In the genomic region with DNA sequence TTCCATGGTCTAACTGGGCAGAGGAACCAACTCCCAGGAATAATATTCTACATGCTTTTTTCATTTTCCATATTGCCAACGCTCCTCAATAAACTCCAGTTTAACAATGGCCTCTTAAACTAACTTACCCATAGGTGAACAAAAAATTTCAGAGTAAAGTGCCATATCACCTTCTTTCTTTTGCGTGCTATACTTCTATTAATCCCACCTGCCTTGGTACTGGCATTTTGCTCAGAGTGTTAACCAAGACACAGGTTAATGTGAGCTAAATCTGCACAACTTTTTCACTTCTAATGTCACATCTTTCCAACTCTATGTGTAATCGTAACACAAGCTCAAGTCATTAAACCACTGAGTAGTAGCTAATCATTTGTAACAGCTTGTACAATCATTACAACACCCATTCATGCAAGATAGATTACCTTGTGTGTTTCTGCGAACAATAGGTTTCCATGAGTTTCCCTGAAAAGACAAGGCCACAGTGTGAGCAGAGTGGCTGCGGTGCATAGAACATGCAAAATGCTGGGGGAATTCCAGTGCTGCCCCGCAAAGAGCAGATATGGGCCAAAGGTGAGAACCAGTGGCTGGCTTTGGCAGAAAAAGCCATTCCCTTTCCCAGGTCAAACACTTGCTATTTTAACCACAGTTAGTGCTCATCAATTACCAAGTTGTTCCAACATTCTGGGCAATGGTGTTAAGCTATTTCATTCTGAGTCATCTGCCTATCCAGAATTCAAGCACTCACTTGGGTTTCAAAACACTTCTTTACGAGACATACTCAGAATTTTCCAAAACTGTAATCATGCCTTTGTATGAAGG, we compare ENCODE assay signal across 10 cellular contexts. TPM values are rescaled to one million over a fixed set of nuclear protein-coding genes. Genes with fewer than 3 reads are reported as not detected.
DNase-seq lines count a peak whose midpoint lies in the region; ATAC-seq and TF ChIP-seq lines count a peak whose summit lies in the region.
"Had no signal": no experiment of that assay in that cellular context is flagged by ENCODE, and none has a peak within 500 bp of the region (broad histone marks: within the 10 kb centered on the region; RNA-seq: fewer than 3 reads in every experiment).

No MANE protein-coding gene starts in this region.

- H3K27me3 ChIP-seq in MM.1S (replicated peaks; ENCODE audit: insufficient read depth, low read length): no peaks in the 10 kb centered on the region

- no peak overlapping the region for H3K4me2 ChIP-seq in MM.1S (ENCODE audit: low read depth, low read length)

- peaks cover 26% of the 10 kb centered on the region for H3K4me1 ChIP-seq in MM.1S (ENCODE audit: low read length)

- no peak overlapping the region; the same call in 1 of the 2 replicates for H3K27ac ChIP-seq in MM.1S (ENCODE audit: low read length)

- no peaks in the 10 kb centered on the region for H3K36me3 Mint-ChIP-seq in progenitor cell of endocrine pancreas (ENCODE audit: insufficient read depth)

- no peak overlapping the region for H2AFZ ChIP-seq in MM.1S (ENCODE audit: low read length)

- H3K4me3 ChIP-seq in MM.1S (ENCODE audit: low read length): no peak overlapping the region

- ATAC-seq in GM18870 (IDR thresholded peaks at IDR 0.05; ENCODE audit: unreplicated experiment): peak; percentile 68
- ATAC-seq in HG02885 (IDR thresholded peaks at IDR 0.05; ENCODE audit: poor library complexity, unreplicated experiment): peak; percentile 55

- no peaks in the 10 kb centered on the region for H3K9me3 Mint-ChIP-seq in progenitor cell of endocrine pancreas (ENCODE audit: low read depth)
- H3K9me3 Mint-ChIP-seq: IgD-negative memory B cell had no signal

- H3K4me1 Mint-ChIP-seq in progenitor cell of endocrine pancreas (ENCODE audit: low read depth): peaks cover 16% of the 10 kb centered on the region

- DNase-seq in activated CD4-positive, alpha-beta T cell treated with anti-CD3 and anti-CD28 coated beads for 48 hours: peak; percentile 83
- DNase-seq in progenitor cell of endocrine pancreas (ENCODE audit: low spot score, unreplicated experiment): no peak
- DNase-seq in MM.1S: no peak
- DNase-seq in NCI-H1092 (lab: John Stamatoyannopoulos, UW): no peak
- DNase-seq in dedifferentiated amniotic fluid mesenchymal stem cell (ENCODE audit: extremely low spot score): no peak
- no peak for DNase-seq in HPDE6-E6E7 (ENCODE audit: extremely low spot score)

- H3K9ac ChIP-seq in MM.1S (ENCODE audit: low read length): no peak overlapping the region

- H3K27ac Mint-ChIP-seq in progenitor cell of endocrine pancreas: peak overlapping the region; percentile 86

- no peaks in the 10 kb centered on the region for H3K9me3 ChIP-seq in MM.1S (replicated peaks; ENCODE audit: insufficient read depth, low read length)

- H3K4me3 Mint-ChIP-seq in progenitor cell of endocrine pancreas (ENCODE audit: low read depth): no peak overlapping the region

- no peaks in the 10 kb centered on the region for H4K20me1 ChIP-seq in MM.1S (ENCODE audit: insufficient read depth, low read length)

- no peaks in the 10 kb centered on the region for H3K27me3 Mint-ChIP-seq in progenitor cell of endocrine pancreas

- no peaks in the 10 kb centered on the region for H3K79me2 ChIP-seq in MM.1S (ENCODE audit: low read length)

- TF ChIP-seq CTCF in progenitor cell of endocrine pancreas (IDR thresholded peaks at IDR 0.05; ENCODE audit: unreplicated experiment): no peak
- TF ChIP-seq CTCF in MM.1S (IDR thresholded peaks at IDR 0.05; ENCODE audit: low read length): no peak

- H3K9me2 ChIP-seq in MM.1S (replicated peaks; ENCODE audit: insufficient read depth, low read length): no peaks in the 10 kb centered on the region

- H3K36me3 ChIP-seq in MM.1S (replicated peaks; ENCODE audit: insufficient read depth, low read length): no peaks in the 10 kb centered on the region

- peaks cover 3% of the 10 kb centered on the region; the same call in 1 of the 2 replicates for H3F3A ChIP-seq in MM.1S (ENCODE audit: insufficient read depth, low read length)

RNA-seq across cellular contexts. Expression of a gene that starts 42.8 kb away (rescaled TPM):
- total RNA-seq in progenitor cell of endocrine pancreas: not detected in 2 replicates
- total RNA-seq: endothelial cell of umbilical vein had no signal
